ENCODE assay signal across 17 cellular contexts in the genomic region with DNA sequence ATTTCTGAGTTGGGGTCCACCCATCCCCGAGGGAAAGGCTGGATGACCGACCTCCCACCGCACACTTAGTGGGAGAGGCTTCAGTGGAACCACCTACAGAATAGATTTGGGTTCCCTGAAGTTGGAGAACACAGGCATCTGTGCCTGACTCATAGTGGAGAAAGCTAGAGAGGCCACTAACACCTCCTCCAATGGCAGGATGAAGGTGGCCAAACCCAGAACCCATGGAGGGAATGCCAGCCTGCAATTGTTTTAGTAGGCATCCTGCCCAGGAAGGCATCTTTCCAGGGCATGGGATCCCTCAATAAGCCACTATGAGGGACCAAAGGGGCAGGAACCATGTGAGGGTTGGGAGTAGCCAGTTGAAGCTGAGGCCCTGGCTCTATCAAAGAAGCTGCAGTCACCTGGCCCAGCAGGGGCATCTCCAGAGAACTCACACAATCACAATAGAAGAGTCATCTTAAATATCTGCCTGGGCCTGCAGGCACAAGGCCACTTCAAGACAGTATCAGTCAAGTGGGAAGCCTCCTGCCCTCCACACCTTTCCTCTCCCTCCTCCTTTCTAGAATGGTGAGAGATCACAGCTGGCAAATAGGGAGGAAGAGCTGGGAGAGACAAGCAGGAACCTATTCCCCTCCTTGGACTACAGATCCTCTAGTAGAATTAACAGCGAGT.
DNase-seq lines count a peak whose midpoint lies in the region; ATAC-seq and TF ChIP-seq lines count a peak whose summit lies in the region.
"Had no signal": no experiment of that assay in that cellular context is flagged by ENCODE, and none has a peak within 500 bp of the region (broad histone marks: within the 10 kb centered on the region; RNA-seq: fewer than 3 reads in every experiment).

No MANE protein-coding gene starts in this region.

- H3K27ac ChIP-seq in RWPE1 (peak overlapping the region; percentile 37; the same call in 1 of the 2 replicates), substantia nigra (ENCODE audit: low read depth, low read length, poor library complexity, severe bottlenecking) (no peak overlapping the region)
- H3K27ac ChIP-seq: esophagus squamous epithelium, PC-9 had no signal

- TF ChIP-seq CTCF in RWPE1 (conservative IDR thresholded peaks at IDR 0.05; ENCODE audit: low read depth) = no peak

- intact Hi-C loops in Right ventricle myocardium superior (cut with DNase I) (no loop called here), left cardiac atrium (cut with DNase I) (no loop called here)

- ATAC-seq in Right ventricle myocardium superior (ENCODE audit: poor library complexity) (peak; percentile 45), left cardiac atrium (no peak), HG03354 (IDR thresholded peaks at IDR 0.05; ENCODE audit: poor library complexity, severe bottlenecking, unreplicated experiment) (no peak), GM19455 (IDR thresholded peaks at IDR 0.05; ENCODE audit: unreplicated experiment) (no peak)
- ATAC-seq: stimulated activated naive B cell treated with anti-CD40 and anti-IgM and Interleukin-4, amounts not matched to agents 10 μg/mL and 1 μg/mL and 100 μg/mL, for 72 hours had no signal

- CTCF ChIA-PET in RWPE1 (lab: Yijun Ruan, JAX) = no interaction called here

- DNase-seq in Right ventricle myocardium superior (no peak), left cardiac atrium (no peak), RWPE1 (ENCODE audit: low spot score) (no peak), hypothalamus (lab: John Stamatoyannopoulos, UW) (peak in 26 of 51 donors; percentile 10 to 70 (median 39)), substantia nigra (lab: John Stamatoyannopoulos, UW) (peak in 31 of 49 donors; percentile 3 to 66 (median 37)), NCI-H510A (lab: John Stamatoyannopoulos, UW) (no peak)
- DNase-seq: activated naive CD8-positive, alpha-beta T cell treated with anti-CD3 and anti-CD28 coated beads for 36 hours; CD4-positive, alpha-beta T cell; DND-41; esophagus squamous epithelium; NCI-H1694; NCI-H526 treated with DMSO at 0.1 percent for 48 hours; PC-9; SK-N-SH; stimulated activated naive B cell treated with anti-CD40 and anti-IgM and Interleukin-4, amounts not matched to agents 10 μg/mL and 1 μg/mL and 100 μg/mL, for 72 hours had no signal

- POLR2A ChIA-PET in RWPE1 (lab: Yijun Ruan, JAX; ENCODE audit: low non-redundant PET) = no interaction called here

Comparison
In these comparisons a context has a peak if more than half of its experiments do, and no peak if none do; other contexts are left out.
1. DNase-seq: peak in hypothalamus (26 of 51) and substantia nigra (31 of 49); none in Right ventricle myocardium superior (single experiment), left cardiac atrium (single experiment), RWPE1 (single experiment) and NCI-H510A (single experiment).